Comparison of ENCODE assay signal across 26 cellular contexts in genomic region chrX:97787849-97788248, GRCh38.
DNase-seq lines count a peak whose midpoint lies in the region; ATAC-seq, FAIRE-seq and TF ChIP-seq lines count a peak whose summit lies in the region.
"Had no signal": no experiment of that assay in that cellular context is flagged by ENCODE, and none has a peak within 500 bp of the region (broad histone marks: within the 10 kb centered on the region; RNA-seq: fewer than 3 reads in every experiment).

No MANE protein-coding gene starts in this region.

- in situ Hi-C loops in Caki2 (cut with HindIII; ENCODE audit: low pct_unique_long_range_greater_than_20kb, low sequenced_read_pairs): no loop called here

- 89 to 97% methylated on average over 2 of the region's 2 CpGs for WGBS in thyroid gland, 2 donors

- no peak for TF ChIP-seq POLR2A in thyroid gland (IDR thresholded peaks at IDR 0.05)

- DNase-seq in Caki2 (ENCODE audit: low read depth): peak; percentile 4
- DNase-seq in astrocyte (ENCODE audit: low read depth): no peak
- DNase-seq in thyroid gland: no peak
- no peak for DNase-seq in NCI-H2081 (lab: John Stamatoyannopoulos, UW)
- DNase-seq in NCI-H2107 (lab: John Stamatoyannopoulos, UW): no peak
- DNase-seq: activated CD4-positive, alpha-beta T cell treated with anti-CD3 and anti-CD28 coated beads for 1 hour; activated gamma-delta T cell treated with Interleukin-2 at 50 U/mL for 16 hours; BE2C; effector memory CD8-positive, alpha-beta T cell; HCEC 1CT; heart left ventricle; NCI-H1048; NCI-H1694 treated with DMSO at 0.1 percent for 48 hours; NCI-H526; nucleus accumbens; Peyer's patch; SJCRH30; stimulated activated CD4-positive, alpha-beta T cell treated with anti-CD3 and anti-CD28 coated beads, Interleukin-2, amount 100 ng/mL, for 24 hours; T-helper 1 cell had no signal

- no peak overlapping the region for H3K27ac Mint-ChIP-seq in astrocyte (ENCODE audit: unreplicated experiment)
- H3K27ac Mint-ChIP-seq: brain; effector memory CD8-positive, alpha-beta T cell; memory B cell had no signal

- peaks cover 6% of the 10 kb centered on the region for H3K4me1 Mint-ChIP-seq in astrocyte (ENCODE audit: low read depth, unreplicated experiment)
- H3K4me1 Mint-ChIP-seq: brain had no signal

- peak; percentile 83 for FAIRE-seq in astrocyte (lab: Jason Lieb, UNC)
- FAIRE-seq: TTC549 had no signal

- H3K4me1 ChIP-seq in astrocyte (ENCODE audit: insufficient read depth, low read length) (no peaks in the 10 kb centered on the region), thyroid gland (no peaks in the 10 kb centered on the region)
- H3K4me1 ChIP-seq: BE2C, heart left ventricle, Peyer's patch, SJCRH30 had no signal

- no peaks in the 10 kb centered on the region for H3K27me3 ChIP-seq in astrocyte (ENCODE audit: insufficient read depth, low read length)
- H3K27me3 ChIP-seq in thyroid gland: no peaks in the 10 kb centered on the region
- H3K27me3 ChIP-seq: BE2C, Peyer's patch, SJCRH30 had no signal

- H3K27ac ChIP-seq in astrocyte (ENCODE audit: low read depth, low read length): no peak overlapping the region
- H3K27ac ChIP-seq in thyroid gland: no peak overlapping the region
- H3K27ac ChIP-seq: heart left ventricle, Peyer's patch, SJCRH30 had no signal

- H3K27me3 Mint-ChIP-seq in astrocyte (ENCODE audit: low read depth, unreplicated experiment): no peaks in the 10 kb centered on the region
- H3K27me3 Mint-ChIP-seq: brain; effector memory CD8-positive, alpha-beta T cell; memory B cell had no signal

- H3K36me3 Mint-ChIP-seq in astrocyte (ENCODE audit: low read depth, unreplicated experiment): no peaks in the 10 kb centered on the region
- H3K36me3 Mint-ChIP-seq: brain, memory B cell had no signal

- H4K20me1 ChIP-seq in astrocyte (ENCODE audit: insufficient read depth, low read length): no peaks in the 10 kb centered on the region

- no peak overlapping the region for H3K4me3 Mint-ChIP-seq in astrocyte (ENCODE audit: unreplicated experiment)
- H3K4me3 Mint-ChIP-seq: brain; effector memory CD8-positive, alpha-beta T cell; memory B cell had no signal

- H3K9ac ChIP-seq in astrocyte (ENCODE audit: low read length): no peak overlapping the region

- H3K9me3 ChIP-seq in astrocyte (ENCODE audit: insufficient read depth, low read depth, low read length) (no peaks in the 10 kb centered on the region), thyroid gland (no peaks in the 10 kb centered on the region)
- H3K9me3 ChIP-seq: BE2C, Peyer's patch, SJCRH30 had no signal

- H3K9me3 Mint-ChIP-seq in astrocyte (ENCODE audit: unreplicated experiment): no peaks in the 10 kb centered on the region
- H3K9me3 Mint-ChIP-seq: effector memory CD8-positive, alpha-beta T cell had no signal

- ATAC-seq in GM18873 (IDR thresholded peaks at IDR 0.05; ENCODE audit: low FRiP score, unreplicated experiment) (peak; percentile 62), HG02981 (IDR thresholded peaks at IDR 0.05; ENCODE audit: unreplicated experiment) (peak; percentile 59), GM18909 (IDR thresholded peaks at IDR 0.05; ENCODE audit: poor library complexity, unreplicated experiment) (no peak)
- ATAC-seq: effector memory CD8-positive, alpha-beta T cell; heart left ventricle had no signal

- no peak overlapping the region for H2AFZ ChIP-seq in astrocyte (ENCODE audit: low read depth, low read length)

- intact Hi-C loops in thyroid gland (cut with DNase I): no loop called here

- H3K4me3 ChIP-seq in astrocyte (ENCODE audit: insufficient read depth, low read depth, low read length) (no peak overlapping the region), thyroid gland (replicated peaks in 1 of 3) (no peak overlapping the region)
- H3K4me3 ChIP-seq: heart left ventricle, Peyer's patch, SJCRH30, smooth muscle cell had no signal

- H3K79me2 ChIP-seq in astrocyte (ENCODE audit: insufficient read depth, low read length): no peaks in the 10 kb centered on the region

- H3K4me2 ChIP-seq in astrocyte (ENCODE audit: low read length): no peak overlapping the region
- H3K4me2 ChIP-seq: smooth muscle cell had no signal

- H3K36me3 ChIP-seq in astrocyte (ENCODE audit: insufficient read depth, low read length) (no peaks in the 10 kb centered on the region), thyroid gland (no peaks in the 10 kb centered on the region)
- H3K36me3 ChIP-seq: BE2C, heart left ventricle, Peyer's patch, SJCRH30 had no signal

- TF ChIP-seq CTCF in astrocyte (IDR thresholded peaks at IDR 0.05; ENCODE audit: insufficient read depth, low read depth, low read length) (no peak), thyroid gland (IDR thresholded peaks at IDR 0.05) (no peak)
